ENCODE assay signal across 8 cellular contexts in genomic region chr17:39461113-39461910, GRCh38. TPM values are rescaled to one million over a fixed set of nuclear protein-coding genes. Genes with fewer than 3 reads are reported as not detected.
A peak's percentile ranks its signal among the peaks of the same experiment; 100 is the strongest.
DNase-seq lines count a peak whose midpoint lies in the region; ATAC-seq lines count a peak whose summit lies in the region.

TSS of gene CDK12 (plus strand) at chr17:39461486. CDS start at chr17:39462072, 586 bp downstream.

- peaks cover 40% of the 10 kb centered on the region for H3K36me3 Mint-ChIP-seq in dendritic cell treated with granulocyte-macrophage colony-stimulating factor and Interleukin-4, amounts not matched to agents 40 ng/mL and 50 ng/mL, for 4 days (ENCODE audit: low read depth)

- peaks cover 45% of the 10 kb centered on the region for H4K20me1 ChIP-seq in BLaER1

- H3K9me3 Mint-ChIP-seq in dendritic cell treated with granulocyte-macrophage colony-stimulating factor and Interleukin-4, amounts not matched to agents 40 ng/mL and 50 ng/mL, for 4 days, result no peaks in the 10 kb centered on the region

- no peaks in the 10 kb centered on the region for H3K9me3 ChIP-seq in BLaER1

- peaks cover 23% of the 10 kb centered on the region for H3K4me1 Mint-ChIP-seq in dendritic cell treated with granulocyte-macrophage colony-stimulating factor and Interleukin-4, amounts not matched to agents 40 ng/mL and 50 ng/mL, for 4 days (ENCODE audit: low read depth)

- DNase-seq in NCI-H748 treated with DMSO at 0.1 percent for 48 hours (lab: John Stamatoyannopoulos, UW) (peak; percentile 97), left lobe of liver (ENCODE audit: low spot score) (peak; percentile 97)
- DNase-seq in activated CD4-positive, alpha-beta T cell treated with anti-CD3 and anti-CD28 coated beads, Interleukin-2, amount 50 U/mL, for 24 hours (ENCODE audit: low read depth in 1 of 2, low spot score in 1 of 2), result peak; percentile 87 to 97
- DNase-seq in stimulated activated CD4-positive, alpha-beta T cell treated with anti-CD3 and anti-CD28 coated beads, Interleukin-2, amount 100 ng/mL, for 4 hours (ENCODE audit: low read depth), result peak; percentile 94

- no peaks in the 10 kb centered on the region for H3K27me3 Mint-ChIP-seq in dendritic cell treated with granulocyte-macrophage colony-stimulating factor and Interleukin-4, amounts not matched to agents 40 ng/mL and 50 ng/mL, for 4 days

- H3K4me1 ChIP-seq in BLaER1, result peaks cover 29% of the 10 kb centered on the region

- intact Hi-C loops in dendritic cell treated with granulocyte-macrophage colony-stimulating factor and Interleukin-4, amounts not matched to agents 40 ng/mL and 50 ng/mL, for 4 days (cut with micrococcal nuclease), result loop anchor here (1.0 kb wide), 1 partner anchor 10 kb away; the partner anchor contains the start of gene MED1

- H3K27ac Mint-ChIP-seq in dendritic cell treated with granulocyte-macrophage colony-stimulating factor and Interleukin-4, amounts not matched to agents 40 ng/mL and 50 ng/mL, for 4 days, result peak within 1 kb of the TSS; percentile 98

- H3K9ac ChIP-seq in BLaER1, result peak within 1 kb of the TSS; percentile 97

- H3K4me3 ChIP-seq in BLaER1, result peak within 1 kb of the TSS; percentile 79

- H3K4me2 ChIP-seq in BLaER1, result peak within 1 kb of the TSS; percentile 94

- peak within 1 kb of the TSS; percentile 87 for H3K4me3 Mint-ChIP-seq in dendritic cell treated with granulocyte-macrophage colony-stimulating factor and Interleukin-4, amounts not matched to agents 40 ng/mL and 50 ng/mL, for 4 days

- H3K36me3 ChIP-seq in BLaER1, result peaks cover 7% of the 10 kb centered on the region

- peak; percentile 49 for ATAC-seq in GM19328 (IDR thresholded peaks at IDR 0.05; ENCODE audit: unreplicated experiment)
- ATAC-seq in HG03521 (IDR thresholded peaks at IDR 0.05; ENCODE audit: unreplicated experiment), result peak; percentile 72
- ATAC-seq in left lobe of liver, result peak; percentile 91

- no peaks in the 10 kb centered on the region for H3K27me3 ChIP-seq in BLaER1

- H3K27ac ChIP-seq in BLaER1, result peak within 1 kb of the TSS; percentile 97

RNA-seq across cellular contexts. Expression of gene CDK12, which starts in this region (rescaled TPM):
- 27.0 TPM for total RNA-seq in left lobe of liver

Comparison
In these comparisons a context has a peak if more than half of its experiments do, and no peak if none do; other contexts are left out.
1. Peak in every context shown above with its lines: DNase-seq, ATAC-seq, H3K4me3 ChIP-seq and H3K27ac ChIP-seq.